21 cellular contexts compared by ENCODE assay signal in genomic region chr1:63199666-63200065, GRCh38.
DNase-seq lines count a peak whose midpoint lies in the region; ATAC-seq and TF ChIP-seq lines count a peak whose summit lies in the region.
"Had no signal": no experiment of that assay in that cellular context is flagged by ENCODE, and none has a peak within 500 bp of the region (broad histone marks: within the 10 kb centered on the region; RNA-seq: fewer than 3 reads in every experiment).

No MANE protein-coding gene starts in this region.

- TF ChIP-seq EP300 in esophagus muscularis mucosa (IDR thresholded peaks at IDR 0.05), result no peak

- H3K4me1 Mint-ChIP-seq in GM23338 (peaks cover 38% of the 10 kb centered on the region), glutamatergic neuron (ENCODE audit: low read depth, unreplicated experiment) (peaks cover 9% of the 10 kb centered on the region), neural crest cell (peaks cover 20% of the 10 kb centered on the region)
- H3K4me1 Mint-ChIP-seq: CD4-positive, alpha-beta memory T cell had no signal

- H3K27ac ChIP-seq in GM23338 (ENCODE audit: low read depth), result no peak overlapping the region
- H3K27ac ChIP-seq in HUES64 (ENCODE audit: low read depth, low read length), result peak overlapping the region; percentile 10; the same call in 1 of the 2 replicates
- H3K27ac ChIP-seq in esophagus muscularis mucosa (replicated peaks in 1 of 4), result no peak overlapping the region
- H3K27ac ChIP-seq: BLaER1 had no signal

- peaks cover 40% of the 10 kb centered on the region for H3K4me1 ChIP-seq in GM23338 (ENCODE audit: insufficient read depth)
- H3K4me1 ChIP-seq in HUES64 (ENCODE audit: insufficient read depth, low read length), result peaks cover 32% of the 10 kb centered on the region
- no peaks in the 10 kb centered on the region for H3K4me1 ChIP-seq in esophagus muscularis mucosa
- H3K4me1 ChIP-seq: BLaER1 had no signal

- H3K4me3 ChIP-seq in GM23338 (peak overlapping the region; percentile 33), HUES64 (ENCODE audit: low read length) (no peak overlapping the region; the same call in 1 of the 2 replicates), esophagus muscularis mucosa (no peak overlapping the region)
- H3K4me3 ChIP-seq: BLaER1, GM12878 had no signal

- no peak overlapping the region for H2AFZ ChIP-seq in GM23338

- ATAC-seq in GM23338 (peak; percentile 87), GM18498 (IDR thresholded peaks at IDR 0.05; ENCODE audit: unreplicated experiment) (no peak)
- ATAC-seq: GM12878 had no signal

- H3K4me3 Mint-ChIP-seq in GM23338 (peak overlapping the region; percentile 32), glutamatergic neuron (ENCODE audit: unreplicated experiment) (no peak overlapping the region), neural crest cell (peak overlapping the region; percentile 1)
- H3K4me3 Mint-ChIP-seq: CD4-positive, alpha-beta memory T cell; HFFc6 had no signal

- peak overlapping the region; percentile 60 for H3K4me2 ChIP-seq in GM23338
- H3K4me2 ChIP-seq: BLaER1 had no signal

- H3K36me3 ChIP-seq in GM23338 (ENCODE audit: insufficient read depth) (peaks cover 4% of the 10 kb centered on the region; the same call in 1 of the 2 replicates), HUES64 (ENCODE audit: insufficient read depth, low read length) (no peaks in the 10 kb centered on the region), esophagus muscularis mucosa (no peaks in the 10 kb centered on the region)
- H3K36me3 ChIP-seq: BLaER1 had no signal

- 0% methylated on average over 2 of the region's 6 CpGs for WGBS in HUES64
- WGBS in esophagus muscularis mucosa, result 32% methylated on average over 6 of the region's 6 CpGs

- no peaks in the 10 kb centered on the region for H4K20me1 ChIP-seq in GM23338 (replicated peaks; ENCODE audit: insufficient read depth)
- H4K20me1 ChIP-seq: BLaER1 had no signal

- H3F3A ChIP-seq in GM23338 (replicated peaks; ENCODE audit: low read depth), result peaks cover 9% of the 10 kb centered on the region; the same call in 1 of the 2 replicates

- no peak overlapping the region for H3K27ac Mint-ChIP-seq in GM23338
- no peak overlapping the region for H3K27ac Mint-ChIP-seq in glutamatergic neuron (ENCODE audit: unreplicated experiment)
- H3K27ac Mint-ChIP-seq in neural crest cell (ENCODE audit: unreplicated experiment), result no peak overlapping the region
- H3K27ac Mint-ChIP-seq: CD4-positive, alpha-beta memory T cell; HFFc6 had no signal

- DNase-seq in GM23338 (ENCODE audit: low spot score) (peak; percentile 57), glutamatergic neuron (peak; percentile 30), neural crest cell (ENCODE audit: low read depth, low spot score) (no peak), esophagus muscularis mucosa (ENCODE audit: extremely low spot score) (no peak)
- no peak for DNase-seq in activated CD4-positive, alpha-beta T cell treated with anti-CD3 and anti-CD28 coated beads for 48 hours
- DNase-seq: Calu3; CD4-positive, alpha-beta memory T cell; HFFc6; Kasumi-1; MM.1S; NCI-H1092; NCI-H146; NCI-H2029 treated with DMSO at 0.1 percent for 48 hours; NCI-H2171; NCI-H446; NCI-H526 treated with DMSO at 0.1 percent for 48 hours; SHP77 treated with DMSO at 0.1 percent for 48 hours had no signal

- H3K27me3 ChIP-seq in GM23338 (ENCODE audit: insufficient read depth) (peaks cover 76% of the 10 kb centered on the region), HUES64 (ENCODE audit: insufficient read depth, low read length) (peaks cover 64% of the 10 kb centered on the region), esophagus muscularis mucosa (no peaks in the 10 kb centered on the region)
- H3K27me3 ChIP-seq: BLaER1 had no signal

- H3K9me3 Mint-ChIP-seq in GM23338 (peaks cover 10% of the 10 kb centered on the region), glutamatergic neuron (ENCODE audit: unreplicated experiment) (peaks cover 2% of the 10 kb centered on the region), neural crest cell (no peaks in the 10 kb centered on the region)

- no peak for TF ChIP-seq POLR2A in esophagus muscularis mucosa (IDR thresholded peaks at IDR 0.05; ENCODE audit: low read depth)

- no peak for TF ChIP-seq CTCF in GM23338 (conservative IDR thresholded peaks at IDR 0.05; ENCODE audit: low read depth in 2 of 2)
- no peak for TF ChIP-seq CTCF in glutamatergic neuron (IDR thresholded peaks at IDR 0.05; ENCODE audit: partially characterized antibody, unreplicated experiment)
- no peak for TF ChIP-seq CTCF in neural crest cell (conservative IDR thresholded peaks at IDR 0.05)
- no peak for TF ChIP-seq CTCF in esophagus muscularis mucosa (IDR thresholded peaks at IDR 0.05)

- intact Hi-C loops in esophagus muscularis mucosa (cut with DNase I), result no loop called here

- H3K9me3 ChIP-seq in HUES64 (ENCODE audit: insufficient read depth, low read depth, low read length) (no peaks in the 10 kb centered on the region), esophagus muscularis mucosa (no peaks in the 10 kb centered on the region)
- H3K9me3 ChIP-seq: BLaER1 had no signal

- H3K27me3 Mint-ChIP-seq in GM23338 (ENCODE audit: insufficient read depth, low read depth, poor library complexity), result peaks cover 47% of the 10 kb centered on the region
- H3K27me3 Mint-ChIP-seq in glutamatergic neuron (ENCODE audit: unreplicated experiment), result peaks cover 5% of the 10 kb centered on the region
- peaks cover 12% of the 10 kb centered on the region for H3K27me3 Mint-ChIP-seq in neural crest cell (ENCODE audit: low read depth)

- no peak overlapping the region for H3K9ac ChIP-seq in HUES64 (ENCODE audit: low read depth, low read length)
- H3K9ac ChIP-seq: BLaER1 had no signal

- no peaks in the 10 kb centered on the region for H3K9me2 ChIP-seq in GM23338 (ENCODE audit: insufficient read depth)

- no peaks in the 10 kb centered on the region for H3K79me2 ChIP-seq in GM23338 (replicated peaks; ENCODE audit: insufficient read depth)

- H3K36me3 Mint-ChIP-seq in GM23338 (ENCODE audit: low read depth) (peaks cover 10% of the 10 kb centered on the region), glutamatergic neuron (ENCODE audit: unreplicated experiment) (no peaks in the 10 kb centered on the region), neural crest cell (ENCODE audit: low read depth) (no peaks in the 10 kb centered on the region)
- H3K36me3 Mint-ChIP-seq: CD4-positive, alpha-beta memory T cell had no signal

TF ChIP-seq in GM23338, 12 proteins besides CTCF, POLR2A, EP300 and RAD21 (continues in another document):
- TF ChIP-seq POLR2AphosphoS5 (IDR thresholded peaks at IDR 0.05; ENCODE audit: low read depth), result no peak
- no peak for TF ChIP-seq REST (IDR thresholded peaks at IDR 0.05; ENCODE audit: unreplicated experiment)

Comparison
In these comparisons a context has a peak if more than half of its experiments do, and no peak if none do; other contexts are left out.
1. DNase-seq: peak in GM23338 (single experiment) and glutamatergic neuron (single experiment); none in neural crest cell (single experiment), activated CD4-positive, alpha-beta T cell treated with anti-CD3 and anti-CD28 coated beads for 48 hours (single experiment) and esophagus muscularis mucosa (single experiment).